ENCODE assay signal across 10 cellular contexts in the genomic region with DNA sequence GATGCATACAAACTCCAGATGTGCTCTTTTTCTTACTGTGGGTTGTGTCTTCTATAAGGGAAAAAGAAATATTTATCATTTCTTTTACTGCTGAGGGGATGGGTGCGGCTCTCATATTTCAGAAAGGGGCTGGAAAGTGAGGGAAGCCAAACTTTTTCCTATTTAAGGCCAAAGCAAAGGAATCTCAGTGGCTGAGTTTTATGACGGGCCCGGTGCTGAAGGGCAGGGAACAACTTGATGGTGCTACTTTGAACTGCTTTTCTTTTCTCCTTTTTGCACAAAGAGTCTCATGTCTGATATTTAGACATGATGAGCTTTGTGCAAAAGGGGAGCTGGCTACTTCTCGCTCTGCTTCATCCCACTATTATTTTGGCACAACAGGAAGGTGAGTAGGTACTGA. TPM values are rescaled to one million over a fixed set of nuclear protein-coding genes. Genes with fewer than 3 reads are reported as not detected.
DNase-seq lines count a peak whose midpoint lies in the region; ATAC-seq and TF ChIP-seq lines count a peak whose summit lies in the region.
"Had no signal": no experiment of that assay in that cellular context is flagged by ENCODE, and none has a peak within 500 bp of the region (broad histone marks: within the 10 kb centered on the region; RNA-seq: fewer than 3 reads in every experiment).

TSS of gene COL3A1 (plus strand) at position 190 of the 400 bp plus-strand sequence. CDS start at position 307, 117 bp downstream.

- H3K79me2 ChIP-seq in neural progenitor cell (ENCODE audit: low read depth), result no peaks in the 10 kb centered on the region

- H4K20me1 ChIP-seq in neural progenitor cell (ENCODE audit: low read depth), result no peaks in the 10 kb centered on the region

- peak; percentile 49 for DNase-seq in RPMI7951 (ENCODE audit: low read depth)
- DNase-seq in fibroblast of pulmonary artery (ENCODE audit: low read depth), result peak; percentile 95
- no peak for DNase-seq in neural progenitor cell (ENCODE audit: low spot score)
- peak; percentile 60 to 79 for DNase-seq in aorta
- DNase-seq in NCI-H2227 treated with DMSO at 0.1 percent for 48 hours (lab: John Stamatoyannopoulos, UW), result no peak
- DNase-seq in activated effector memory CD4-positive, alpha-beta T cell treated with anti-CD3 and anti-CD28 coated beads, Interleukin-2, amount 50 U/mL, for 16 hours, result no peak
- DNase-seq in RWPE1 (ENCODE audit: low spot score), result no peak
- DNase-seq: activated CD4-positive, alpha-beta memory T cell treated with anti-CD3 and anti-CD28 coated beads for 36 hours; NCI-H524 treated with DMSO at 0.1 percent for 48 hours had no signal

- H3K36me3 ChIP-seq in neural progenitor cell, result no peaks in the 10 kb centered on the region
- no peaks in the 10 kb centered on the region for H3K36me3 ChIP-seq in aorta (ENCODE audit: control insufficient read depth in 1 of 2, insufficient read depth in 2 of 2, low read length in 1 of 2)

- H3K27me3 ChIP-seq in neural progenitor cell (no peaks in the 10 kb centered on the region), aorta (ENCODE audit: control insufficient read depth in 1 of 2, insufficient read depth in 2 of 2, low read length in 1 of 2) (no peaks in the 10 kb centered on the region)

- TF ChIP-seq CTCF in fibroblast of pulmonary artery (IDR thresholded peaks at IDR 0.05; ENCODE audit: low read length, missing control alignments) (no peak), neural progenitor cell (IDR thresholded peaks at IDR 0.05) (no peak), RWPE1 (conservative IDR thresholded peaks at IDR 0.05; ENCODE audit: low read depth) (no peak)

- peak within 1 kb of the TSS; percentile 67 for H2AFZ ChIP-seq in neural progenitor cell (replicated peaks)

- peak within 1 kb of the TSS; percentile 81 for H3K4me3 Mint-ChIP-seq in neural progenitor cell
- H3K4me3 Mint-ChIP-seq: activated CD4-positive, alpha-beta memory T cell treated with anti-CD3 and anti-CD28 coated beads for 36 hours had no signal

- H3K36me3 Mint-ChIP-seq in neural progenitor cell, result no peaks in the 10 kb centered on the region
- H3K36me3 Mint-ChIP-seq: activated CD4-positive, alpha-beta memory T cell treated with anti-CD3 and anti-CD28 coated beads for 36 hours had no signal

- no peak within 1 kb of the TSS for H3K27ac ChIP-seq in neural progenitor cell
- peak within 1 kb of the TSS; percentile 58 to 90 for H3K27ac ChIP-seq in aorta (ENCODE audit: low read depth in 1 of 2, low read length in 2 of 2)
- no peak within 1 kb of the TSS for H3K27ac ChIP-seq in RWPE1
- H3K27ac ChIP-seq: epithelial cell of prostate had no signal

- H3K4me1 ChIP-seq in neural progenitor cell (no peaks in the 10 kb centered on the region), aorta (ENCODE audit: control insufficient read depth in 1 of 2, insufficient read depth in 2 of 2, low read length in 2 of 2) (peaks cover 0 to 2% of the 10 kb centered on the region in 2 donors)

- peaks cover 18% of the 10 kb centered on the region for H3K4me1 Mint-ChIP-seq in neural progenitor cell

- H3K9ac ChIP-seq in neural progenitor cell, result no peak within 1 kb of the TSS

- no peak within 1 kb of the TSS for H3K4me2 ChIP-seq in neural progenitor cell

- CTCF ChIA-PET in RWPE1 (lab: Yijun Ruan, JAX), result no interaction called here

- ATAC-seq in aorta (ENCODE audit: low FRiP score), result peak; percentile 54

- no peaks in the 10 kb centered on the region for H3K9me3 Mint-ChIP-seq in neural progenitor cell
- H3K9me3 Mint-ChIP-seq: activated CD4-positive, alpha-beta memory T cell treated with anti-CD3 and anti-CD28 coated beads for 36 hours had no signal

- WGBS in aorta, 2 donors, result 2 to 4% methylated on average over 4 of the region's 4 CpGs

- POLR2A ChIA-PET in RWPE1 (lab: Yijun Ruan, JAX; ENCODE audit: low non-redundant PET), result no interaction called here

- no peaks in the 10 kb centered on the region for H3F3A ChIP-seq in neural progenitor cell (ENCODE audit: low read depth)

- H3K9me3 ChIP-seq in neural progenitor cell (ENCODE audit: low read depth), result no peaks in the 10 kb centered on the region
- H3K9me3 ChIP-seq in aorta (ENCODE audit: control insufficient read depth, low read length), result no peaks in the 10 kb centered on the region

- peak within 1 kb of the TSS; percentile 95 for H3K27ac Mint-ChIP-seq in neural progenitor cell
- H3K27ac Mint-ChIP-seq: activated CD4-positive, alpha-beta memory T cell treated with anti-CD3 and anti-CD28 coated beads for 36 hours had no signal

- intact Hi-C loops in aorta (cut with DNase I), result loop anchor here (10.0 kb wide), 4 partner anchors 79 to 379 kb away; no protein-coding TSS in a partner anchor

- peak within 1 kb of the TSS; percentile 84 for H3K4me3 ChIP-seq in fibroblast of pulmonary artery (replicated peaks; ENCODE audit: low read depth, low read length)
- H3K4me3 ChIP-seq in neural progenitor cell, result no peak within 1 kb of the TSS
- peak within 1 kb of the TSS; percentile 97 to 100 for H3K4me3 ChIP-seq in aorta (ENCODE audit: low read length in 2 of 2)

- H3K27me3 Mint-ChIP-seq in neural progenitor cell (ENCODE audit: insufficient read depth, low read depth), result no peaks in the 10 kb centered on the region

RNA-seq across cellular contexts. Expression of gene COL3A1, which starts in this region (rescaled TPM):
- 33.6 and 39.9 TPM in 2 replicates for total RNA-seq in RPMI7951 (2014; rRNA removed; shearing (Covaris generic))
- total RNA-seq in neural progenitor cell (ENCODE audit: low replicate concordance) (0.22 TPM in 1 of 2 replicates, not detected in the other), aorta (1,000 to 10,000 TPM in 1 of 2 donors, 100 to 1,000 TPM in 1; 673 to 1,346 TPM)
- 100 to 1,000 TPM; 155 to 875 TPM for polyA plus RNA-seq in aorta
- total RNA-seq: activated CD4-positive, alpha-beta memory T cell treated with anti-CD3 and anti-CD28 coated beads for 36 hours had no signal

Comparison
In these comparisons a context has a peak if more than half of its experiments do, and no peak if none do; other contexts are left out.
1. RNA of gene COL3A1 (total RNA-seq): 673 to 1,346 TPM in aorta and 33.6 to 39.9 TPM in RPMI7951; 0.22 TPM in neural progenitor cell; every median in the first group is over 10 times any median in the second.
2. RNA of gene COL3A1 (total RNA-seq): 673 to 1,346 TPM in aorta; 33.6 to 39.9 TPM in RPMI7951; every median in the first group is over 10 times any median in the second.
3. DNase-seq: peak in RPMI7951 (single experiment), fibroblast of pulmonary artery (single experiment) and aorta (2 of 2); none in neural progenitor cell (single experiment), NCI-H2227 treated with DMSO at 0.1 percent for 48 hours (single experiment), activated effector memory CD4-positive, alpha-beta T cell treated with anti-CD3 and anti-CD28 coated beads, Interleukin-2, amount 50 U/mL, for 16 hours (single experiment) and RWPE1 (single experiment).
4. H3K27ac ChIP-seq: peak in aorta (2 of 2); none in neural progenitor cell (single experiment) and RWPE1 (single experiment).